ENCODE assay signal across 10 cellular contexts in genomic region chr18:22683196-22683676, GRCh38.
DNase-seq lines count a peak whose midpoint lies in the region; ATAC-seq and TF ChIP-seq lines count a peak whose summit lies in the region.
"Had no signal": no experiment of that assay in that cellular context is flagged by ENCODE, and none has a peak within 500 bp of the region (broad histone marks: within the 10 kb centered on the region; RNA-seq: fewer than 3 reads in every experiment).

No MANE protein-coding gene starts in this region.

- no peak overlapping the region for H2AK5ac ChIP-seq in H9 (ENCODE audit: insufficient read length, low read length)

- H3K9me3 ChIP-seq in A673 (ENCODE audit: low read depth, low read length, poor library complexity, severe bottlenecking) (no peaks in the 10 kb centered on the region), MG63 (no peaks in the 10 kb centered on the region), right lobe of liver (no peaks in the 10 kb centered on the region), WERI-Rb-1 (ENCODE audit: severe bottlenecking) (peaks cover 3% of the 10 kb centered on the region), H9 (ENCODE audit: control insufficient read depth, low read depth, low read length) (peaks cover 8% of the 10 kb centered on the region)

- 8% methylated on average over 9 of the region's 9 CpGs for WGBS in right lobe of liver (ENCODE audit: insufficient coverage, low coverage, low lambda C conversion rate, missing lambda C conversion rate)
- WGBS in H9 (ENCODE audit: extremely low coverage, insufficient read length, low lambda C conversion rate) = no CpG with 5 or more reads among the region's 9 CpGs

- no peaks in the 10 kb centered on the region for H3K79me1 ChIP-seq in H9 (ENCODE audit: insufficient read depth, low read depth, low read length, poor library complexity, severe bottlenecking)

- TF ChIP-seq POLR2A in right lobe of liver (IDR thresholded peaks at IDR 0.05) = peak; percentile 58

- H3K18ac ChIP-seq in H9 (ENCODE audit: insufficient read length, low read depth, low read length) = no peak overlapping the region

- H3K9me3 Mint-ChIP-seq in CD14-positive monocyte = peaks cover 0 to 9% (median 2%) of the 10 kb centered on the region in 7 donors
- peaks cover 13% of the 10 kb centered on the region in 2 experiments for H3K9me3 Mint-ChIP-seq in H9

- no peak overlapping the region for H2BK15ac ChIP-seq in H9 (ENCODE audit: low read depth, low read length)

- H3K23ac ChIP-seq in H9 (ENCODE audit: insufficient read length, low read depth, low read length) = no peak overlapping the region

- no peak overlapping the region for H2BK12ac ChIP-seq in H9 (ENCODE audit: insufficient read length, low read depth, low read length)

- TF ChIP-seq CTCF in A673 (conservative IDR thresholded peaks at IDR 0.05; ENCODE audit: low read depth, low read length) = no peak
- TF ChIP-seq CTCF in cardiac fibroblast (IDR thresholded peaks at IDR 0.05; ENCODE audit: low read depth, low read length) = no peak
- no peak for TF ChIP-seq CTCF in right lobe of liver (IDR thresholded peaks at IDR 0.05)
- no peak for TF ChIP-seq CTCF in WERI-Rb-1 (IDR thresholded peaks at IDR 0.05; ENCODE audit: low read depth, low read length)
- TF ChIP-seq CTCF in CD14-positive monocyte (IDR thresholded peaks at IDR 0.05) = no peak
- TF ChIP-seq CTCF in H9 (conservative IDR thresholded peaks at IDR 0.05) = no peak

- no peak overlapping the region for H3K4ac ChIP-seq in H9 (ENCODE audit: low read depth, low read length)

- H4K5ac ChIP-seq in H9 (ENCODE audit: insufficient read length, low read depth, low read length) = no peak overlapping the region

- peaks cover 16% of the 10 kb centered on the region for H3K27me3 ChIP-seq in A673 (replicated peaks; ENCODE audit: insufficient read depth, low read depth, low read length, poor library complexity)
- H3K27me3 ChIP-seq in MG63 = no peaks in the 10 kb centered on the region
- H3K27me3 ChIP-seq in right lobe of liver = no peaks in the 10 kb centered on the region
- H3K27me3 ChIP-seq in WERI-Rb-1 (ENCODE audit: insufficient read depth, low read depth, severe bottlenecking) = peaks cover 62% of the 10 kb centered on the region
- no peaks in the 10 kb centered on the region; the same call in 1 of the 2 replicates for H3K27me3 ChIP-seq in H9 (ENCODE audit: insufficient read depth, low read length)

- ATAC-seq in right lobe of liver = peak; percentile 85 to 96 (median 90)

- no peaks in the 10 kb centered on the region for H3K23me2 ChIP-seq in H9 (ENCODE audit: insufficient read length, low read depth, low read length, poor library complexity, severe bottlenecking)

- no peak overlapping the region for H3K14ac ChIP-seq in H9 (ENCODE audit: insufficient read depth, low read length)

- no peak overlapping the region for H3K27ac Mint-ChIP-seq in CD14-positive monocyte
- H3K27ac Mint-ChIP-seq in H9 = no peak overlapping the region
- H3K27ac Mint-ChIP-seq: CD4-positive, CD25-positive, alpha-beta regulatory T cell had no signal

- intact Hi-C loops in A673 (cut with micrococcal nuclease; ENCODE audit: unreplicated experiment) = loop anchor here (10.0 kb wide), 1 partner anchor 78 kb away; no protein-coding TSS in a partner anchor
- intact Hi-C loops in right lobe of liver (cut with DNase I) = no loop called here
- intact Hi-C loops in CD14-positive monocyte (cut with micrococcal nuclease) = no loop called here

- no peaks in the 10 kb centered on the region for H4K20me1 ChIP-seq in H9 (ENCODE audit: control insufficient read depth, insufficient read depth, insufficient read length)

- DNase-seq in A673 (ENCODE audit: low spot score) (peak; percentile 9), MG63 (peak; percentile 72), cardiac fibroblast (ENCODE audit: low read depth in 2 of 2) (peak; percentile 78 to 83), right lobe of liver (peak; percentile 83 to 94 (median 92)), WERI-Rb-1 (no peak), CD14-positive monocyte (ENCODE audit: low spot score) (no peak), H9 (no peak)
- DNase-seq in activated CD4-positive, alpha-beta T cell treated with anti-CD3 and anti-CD28 coated beads, Interleukin-2, amount 50 U/mL, for 4 hours = no peak
- DNase-seq: CD4-positive, CD25-positive, alpha-beta regulatory T cell; NCI-H1436 treated with DMSO at 0.1 percent for 48 hours had no signal

- no peak overlapping the region for H3K9ac ChIP-seq in H9 (ENCODE audit: extremely low read depth, insufficient read length, low read length)

- BruUV-seq in A673 (replicated peaks; lab: Mats Ljungman, UMichigan) = no TSS peak

- no peaks in the 10 kb centered on the region for H3K79me2 ChIP-seq in H9 (ENCODE audit: insufficient read depth, low read length)

- no peak overlapping the region for H4K91ac ChIP-seq in H9 (ENCODE audit: insufficient read length, low read depth, low read length)

- H3K27me3 Mint-ChIP-seq in CD14-positive monocyte (ENCODE audit: low read depth in 3 of 3) (peaks cover 0 to 2% (median 0%) of the 10 kb centered on the region in 3 donors), H9 (ENCODE audit: low read depth) (peaks cover 5% of the 10 kb centered on the region)

- H2AFZ ChIP-seq in H9 (ENCODE audit: low read length) = no peak overlapping the region

- H3K4me1 ChIP-seq in A673 (ENCODE audit: insufficient read depth, low read length, poor library complexity, severe bottlenecking) (no peaks in the 10 kb centered on the region), right lobe of liver (peaks cover 0 to 36% (median 11%) of the 10 kb centered on the region in 4 donors), H9 (ENCODE audit: insufficient read depth, low read length) (no peaks in the 10 kb centered on the region)

- no peak overlapping the region for H3T11ph ChIP-seq in H9 (ENCODE audit: low read length)

- H3K36me3 Mint-ChIP-seq in CD14-positive monocyte (no peaks in the 10 kb centered on the region), H9 (ENCODE audit: insufficient read depth in 1 of 3, low read depth in 3 of 3) (peaks cover 3 to 8% (median 5%) of the 10 kb centered on the region in 3 experiments; a peak in 5 of 7 replicates)
- H3K36me3 Mint-ChIP-seq: CD4-positive, CD25-positive, alpha-beta regulatory T cell had no signal

- H3K4me3 Mint-ChIP-seq in CD14-positive monocyte = no peak overlapping the region
- no peak overlapping the region for H3K4me3 Mint-ChIP-seq in H9
- H3K4me3 Mint-ChIP-seq: CD4-positive, CD25-positive, alpha-beta regulatory T cell had no signal

- H2BK120ac ChIP-seq in H9 (ENCODE audit: low read depth, low read length, poor library complexity, severe bottlenecking) = no peak overlapping the region

- H3K4me2 ChIP-seq in H9 (ENCODE audit: insufficient read depth, insufficient read length, low read length) = no peak overlapping the region

- POLR2A ChIA-PET in A673 (lab: Charles Lee; ENCODE audit: low non-redundant PET) = no interaction called here

- H3K56ac ChIP-seq in H9 (ENCODE audit: insufficient read length, low read depth, low read length) = no peak overlapping the region

- H3K4me1 Mint-ChIP-seq in CD14-positive monocyte = no peaks in the 10 kb centered on the region
- no peaks in the 10 kb centered on the region for H3K4me1 Mint-ChIP-seq in H9
- H3K4me1 Mint-ChIP-seq: CD4-positive, CD25-positive, alpha-beta regulatory T cell had no signal

- CTCF ChIA-PET in A673 (lab: Charles Lee) = no interaction called here

- H4K8ac ChIP-seq in H9 (replicated peaks; ENCODE audit: insufficient read length, low read depth, low read length) = no peak overlapping the region

- H2BK20ac ChIP-seq in H9 (ENCODE audit: low read depth, low read length, poor library complexity, severe bottlenecking) = no peak overlapping the region

- H3K4me3 ChIP-seq in A673 (ENCODE audit: low read depth, low read length, poor library complexity, severe bottlenecking) (no peak overlapping the region), MG63 (no peak overlapping the region), cardiac fibroblast (replicated peaks in 1 of 2; ENCODE audit: low read depth in 2 of 2, low read length in 2 of 2) (no peak overlapping the region), right lobe of liver (peak overlapping the region in 1 of 3 donors; percentile 23), WERI-Rb-1 (ENCODE audit: low read depth, low read length) (no peak overlapping the region)

- no peak overlapping the region for H2BK5ac ChIP-seq in H9 (ENCODE audit: insufficient read length, low read length)

- no peak overlapping the region for H3K27ac ChIP-seq in A673 (ENCODE audit: low read depth, low read length, poor library complexity, severe bottlenecking)
- peak overlapping the region; percentile 86 to 93 (median 87) for H3K27ac ChIP-seq in right lobe of liver
- no peak overlapping the region for H3K27ac ChIP-seq in WERI-Rb-1
- no peak overlapping the region for H3K27ac ChIP-seq in H9 (ENCODE audit: insufficient read length, low read depth, low read length)

- H3K36me3 ChIP-seq in A673 (ENCODE audit: insufficient read depth, low read length, poor library complexity, severe bottlenecking) (no peaks in the 10 kb centered on the region), MG63 (no peaks in the 10 kb centered on the region), right lobe of liver (no peaks in the 10 kb centered on the region), WERI-Rb-1 (no peaks in the 10 kb centered on the region)

Comparison
In these comparisons a context has a peak if more than half of its experiments do, and no peak if none do; other contexts are left out.
1. DNase-seq: peak in A673 (single experiment), MG63 (single experiment), cardiac fibroblast (2 of 2) and right lobe of liver (3 of 3); none in WERI-Rb-1 (single experiment), activated CD4-positive, alpha-beta T cell treated with anti-CD3 and anti-CD28 coated beads, Interleukin-2, amount 50 U/mL, for 4 hours (0 of 2), CD14-positive monocyte (single experiment) and H9 (single experiment).
2. H3K27ac ChIP-seq: peak in right lobe of liver (3 of 3); none in A673 (single experiment), WERI-Rb-1 (single experiment) and H9 (single experiment).